28 cellular contexts compared by ENCODE assay signal in genomic region chr6:83985308-83985713, GRCh38. TPM values are rescaled to one million over a fixed set of nuclear protein-coding genes. Genes with fewer than 3 reads are reported as not detected.
DNase-seq lines count a peak whose midpoint lies in the region; ATAC-seq, FAIRE-seq and TF ChIP-seq lines count a peak whose summit lies in the region.
"Had no signal": no experiment of that assay in that cellular context is flagged by ENCODE, and none has a peak within 500 bp of the region (broad histone marks: within the 10 kb centered on the region; RNA-seq: fewer than 3 reads in every experiment).

No MANE protein-coding gene starts in this region.

- no peaks in the 10 kb centered on the region for H3K27me3 ChIP-seq in adipocyte (replicated peaks; ENCODE audit: control insufficient read depth, insufficient read depth, low read length)
- H3K27me3 ChIP-seq in skeletal muscle satellite cell (ENCODE audit: control insufficient read depth, insufficient read depth, low read length), result no peaks in the 10 kb centered on the region
- H3K27me3 ChIP-seq: BE2C, SJSA1 had no signal

- no peaks in the 10 kb centered on the region for H3K9me3 Mint-ChIP-seq in progenitor cell of endocrine pancreas (ENCODE audit: low read depth)

- no peak overlapping the region for H3K4me3 Mint-ChIP-seq in progenitor cell of endocrine pancreas (ENCODE audit: low read depth)
- H3K4me3 Mint-ChIP-seq: CD14-positive monocyte; CD8-positive, alpha-beta memory T cell; GM23338; H9 had no signal

- H3K27me3 Mint-ChIP-seq in progenitor cell of endocrine pancreas, result no peaks in the 10 kb centered on the region
- H3K27me3 Mint-ChIP-seq: CD8-positive, alpha-beta memory T cell had no signal

- H3K4me1 ChIP-seq in adipocyte (ENCODE audit: control insufficient read depth, insufficient read depth, low read length) (no peaks in the 10 kb centered on the region), skeletal muscle satellite cell (ENCODE audit: control insufficient read depth, insufficient read depth, low read length) (peaks cover 27% of the 10 kb centered on the region)
- H3K4me1 ChIP-seq: SJSA1 had no signal

- H3K36me3 ChIP-seq in adipocyte (ENCODE audit: control insufficient read depth, insufficient read depth, low read length, severe bottlenecking) (no peaks in the 10 kb centered on the region), skeletal muscle satellite cell (ENCODE audit: insufficient read depth, low read length) (no peaks in the 10 kb centered on the region)
- H3K36me3 ChIP-seq: BE2C, SJSA1 had no signal

- no peak for ATAC-seq in activated CD4-positive, CD25-positive, alpha-beta regulatory T cell treated with anti-CD3 and anti-CD28 coated beads, Interleukin-2, amount 50 U/mL, for 24 hours
- ATAC-seq: GM23338 had no signal

- H3K9me3 ChIP-seq in adipocyte (ENCODE audit: control insufficient read depth, low read length) (peaks cover 6% of the 10 kb centered on the region), skeletal muscle satellite cell (replicated peaks; ENCODE audit: low read length) (no peaks in the 10 kb centered on the region)
- H3K9me3 ChIP-seq: BE2C, SJSA1 had no signal

- no peaks in the 10 kb centered on the region for H3K36me3 Mint-ChIP-seq in progenitor cell of endocrine pancreas (ENCODE audit: insufficient read depth)

- no peak overlapping the region for H3K4me3 ChIP-seq in adipocyte (ENCODE audit: low read length)
- H3K4me3 ChIP-seq in fibroblast of villous mesenchyme (ENCODE audit: low read depth, low read length), result no peak overlapping the region
- no peak overlapping the region for H3K4me3 ChIP-seq in skeletal muscle satellite cell (ENCODE audit: low read length)
- H3K4me3 ChIP-seq: GM23338, SJSA1 had no signal

- TF ChIP-seq CTCF in fibroblast of villous mesenchyme (IDR thresholded peaks at IDR 0.05; ENCODE audit: insufficient read depth, low read depth, low read length), result no peak
- TF ChIP-seq CTCF in progenitor cell of endocrine pancreas (IDR thresholded peaks at IDR 0.05; ENCODE audit: unreplicated experiment), result no peak

- H3K4me2 ChIP-seq in skeletal muscle satellite cell (ENCODE audit: low read length), result peak overlapping the region; percentile 51
- H3K4me2 ChIP-seq: GM23338 had no signal

- H3K9ac ChIP-seq in adipocyte (ENCODE audit: low read length) (no peak overlapping the region), skeletal muscle satellite cell (ENCODE audit: low read depth, low read length) (no peak overlapping the region)

- H3K27ac Mint-ChIP-seq in progenitor cell of endocrine pancreas, result no peak overlapping the region
- H3K27ac Mint-ChIP-seq: CD14-positive monocyte; CD8-positive, alpha-beta memory T cell; GM23338; H9 had no signal

- DNase-seq in EH (ENCODE audit: low read depth), result peak; percentile 1
- DNase-seq in adipocyte (ENCODE audit: low read depth), result peak; percentile 5
- peak; percentile 1 for DNase-seq in fibroblast of villous mesenchyme (ENCODE audit: low read depth)
- no peak for DNase-seq in frontal cortex (ENCODE audit: low spot score in 2 of 2)
- DNase-seq in putamen (ENCODE audit: low spot score), result no peak
- DNase-seq in progenitor cell of endocrine pancreas (ENCODE audit: low spot score, unreplicated experiment), result no peak
- DNase-seq: BE2C; CD8-positive, alpha-beta memory T cell; DMS 273 treated with DMSO at 0.1 percent for 48 hours; DMS79; GF-D8; H9; IMR-90; NCI-H1092 treated with DMSO at 0.1 percent for 48 hours; NCI-H1436 treated with DMSO at 0.1 percent for 48 hours; NCI-H187 treated with DMSO at 0.1 percent for 48 hours; NCI-H446 treated with DMSO at 0.1 percent for 48 hours; NCI-H526; NCI-H82; NK-92 treated with Interleukin-12 subunit alpha and Interleukin-12 subunit beta, amount 100 ng/mL, for 24 hours; Right ventricle myocardium superior; RPMI8226 had no signal

- no peaks in the 10 kb centered on the region for H3K4me1 Mint-ChIP-seq in progenitor cell of endocrine pancreas (ENCODE audit: low read depth)
- H3K4me1 Mint-ChIP-seq: CD14-positive monocyte; CD8-positive, alpha-beta memory T cell; GM23338 had no signal

- FAIRE-seq in frontal cortex (lab: Jason Lieb, UNC), result no peak
- FAIRE-seq: GM12891 had no signal

RNA-seq across cellular contexts. Expression of gene MRAP2, which starts 48.3 kb away (rescaled TPM):
- not detected in 2 replicates for total RNA-seq in fibroblast of villous mesenchyme
- total RNA-seq in skeletal muscle satellite cell (2012; rRNA removed), result 1.3 and 2.2 TPM in 2 replicates
- 7.7 TPM for total RNA-seq in frontal cortex
- 1.1 TPM in 2 replicates for total RNA-seq in progenitor cell of endocrine pancreas
- total RNA-seq: CD8-positive, alpha-beta memory T cell; IMR-90; SJSA1 had no signal

Comparison
In these comparisons a context has a peak if more than half of its experiments do, and no peak if none do; other contexts are left out.
1. DNase-seq: peak in EH (single experiment), adipocyte (single experiment) and fibroblast of villous mesenchyme (single experiment); none in frontal cortex (0 of 2), putamen (single experiment) and progenitor cell of endocrine pancreas (single experiment).